Comparison of ENCODE assay signal across 21 cellular contexts in genomic region chrX:55340896-55341433, GRCh38.
"Had no signal": no experiment of that assay in that cellular context is flagged by ENCODE, and none has a peak within 500 bp of the region (broad histone marks: within the 10 kb centered on the region; RNA-seq: fewer than 3 reads in every experiment).

No MANE protein-coding gene starts in this region.

- H3K9me2 ChIP-seq: SK-N-SH had no signal

- FAIRE-seq: endometrium had no signal

- H3K4me1 ChIP-seq: body of pancreas, gastrocnemius medialis, left ventricle myocardium inferior, prostate gland, right atrium auricular region, tibial nerve had no signal

- H3K4me2 ChIP-seq: SK-N-SH had no signal

- H3K36me3 ChIP-seq: gastrocnemius medialis, left ventricle myocardium inferior, prostate gland, right atrium auricular region, tibial nerve had no signal

- H3K4me3 ChIP-seq: body of pancreas, gastrocnemius medialis, left ventricle myocardium inferior, prostate gland, right atrium auricular region, tibial nerve had no signal

- H3K36me3 Mint-ChIP-seq: mesothelial cell of epicardium; natural killer cell treated with Interleukin-12 subunit alpha and Interleukin-12 subunit beta and Interleukin-15 and Interleukin-18, amount 100 ng/mL, for 72 hours had no signal

- ATAC-seq: activated naive CD8-positive, alpha-beta T cell treated with anti-CD3 and anti-CD28 coated beads, Interleukin-2, amount 50 U/mL, for 24 hours; body of pancreas; gastrocnemius medialis; natural killer cell treated with Interleukin-12 subunit alpha and Interleukin-12 subunit beta and Interleukin-15 and Interleukin-18, amount 100 ng/mL, for 72 hours had no signal

- H3K27ac ChIP-seq: body of pancreas, gastrocnemius medialis, prostate gland, right atrium auricular region, tibial nerve had no signal

- H3K4me1 Mint-ChIP-seq: mesothelial cell of epicardium had no signal

- H3K27me3 ChIP-seq: body of pancreas, gastrocnemius medialis, right atrium auricular region, tibial nerve had no signal

- H3K4me3 Mint-ChIP-seq: activated naive CD8-positive, alpha-beta T cell treated with anti-CD3 and anti-CD28 coated beads, Interleukin-2, amount 50 U/mL, for 24 hours; mesothelial cell of epicardium; natural killer cell treated with Interleukin-12 subunit alpha and Interleukin-12 subunit beta and Interleukin-15 and Interleukin-18, amount 100 ng/mL, for 72 hours had no signal

- H3K27ac Mint-ChIP-seq: activated naive CD8-positive, alpha-beta T cell treated with anti-CD3 and anti-CD28 coated beads, Interleukin-2, amount 50 U/mL, for 24 hours; activated T-helper 2 cell treated with anti-CD3 and anti-CD28 coated beads, Interferon-gamma antibody, Interleukin-2, Interleukin-4, amounts not matched to agents 10 μg/mL and 5 μg/mL and 100 μg/mL, durations not matched to agents 14 hours and 24 hours and 36 hours; mesothelial cell of epicardium had no signal

- H3K9ac ChIP-seq: SK-N-SH had no signal

- H3K9me3 Mint-ChIP-seq: activated naive CD8-positive, alpha-beta T cell treated with anti-CD3 and anti-CD28 coated beads, Interleukin-2, amount 50 U/mL, for 24 hours; activated T-helper 2 cell treated with anti-CD3 and anti-CD28 coated beads, Interferon-gamma antibody, Interleukin-2, Interleukin-4, amounts not matched to agents 10 μg/mL and 5 μg/mL and 100 μg/mL, durations not matched to agents 14 hours and 24 hours and 36 hours; natural killer cell treated with Interleukin-12 subunit alpha and Interleukin-12 subunit beta and Interleukin-15 and Interleukin-18, amount 100 ng/mL, for 72 hours had no signal

- DNase-seq: activated CD4-positive, alpha-beta T cell treated with anti-CD3 and anti-CD28 coated beads for 1 hour; activated CD4-positive, alpha-beta T cell treated with anti-CD3 and anti-CD28 coated beads, Interleukin-2, amount 50 U/mL, for 4 hours; activated naive CD4-positive, alpha-beta T cell; activated naive CD8-positive, alpha-beta T cell treated with anti-CD3 and anti-CD28 coated beads, Interleukin-2, amount 50 U/mL, for 24 hours; anterior cingulate cortex; body of pancreas; gastrocnemius medialis; hippocampal formation; kidney glomerular epithelial cell; left ventricle myocardium inferior; SK-N-SH; stimulated activated CD4-positive, alpha-beta T cell treated with anti-CD3 and anti-CD28 coated beads, Interleukin-4, amount 100 ng/mL, for 24 hours; stimulated activated naive CD4-positive, alpha-beta T cell treated with Interleukin-2 at 50 U/mL for 16 hours; substantia nigra had no signal
